Comparison of ENCODE assay signal across 8 cellular contexts in the genomic region with DNA sequence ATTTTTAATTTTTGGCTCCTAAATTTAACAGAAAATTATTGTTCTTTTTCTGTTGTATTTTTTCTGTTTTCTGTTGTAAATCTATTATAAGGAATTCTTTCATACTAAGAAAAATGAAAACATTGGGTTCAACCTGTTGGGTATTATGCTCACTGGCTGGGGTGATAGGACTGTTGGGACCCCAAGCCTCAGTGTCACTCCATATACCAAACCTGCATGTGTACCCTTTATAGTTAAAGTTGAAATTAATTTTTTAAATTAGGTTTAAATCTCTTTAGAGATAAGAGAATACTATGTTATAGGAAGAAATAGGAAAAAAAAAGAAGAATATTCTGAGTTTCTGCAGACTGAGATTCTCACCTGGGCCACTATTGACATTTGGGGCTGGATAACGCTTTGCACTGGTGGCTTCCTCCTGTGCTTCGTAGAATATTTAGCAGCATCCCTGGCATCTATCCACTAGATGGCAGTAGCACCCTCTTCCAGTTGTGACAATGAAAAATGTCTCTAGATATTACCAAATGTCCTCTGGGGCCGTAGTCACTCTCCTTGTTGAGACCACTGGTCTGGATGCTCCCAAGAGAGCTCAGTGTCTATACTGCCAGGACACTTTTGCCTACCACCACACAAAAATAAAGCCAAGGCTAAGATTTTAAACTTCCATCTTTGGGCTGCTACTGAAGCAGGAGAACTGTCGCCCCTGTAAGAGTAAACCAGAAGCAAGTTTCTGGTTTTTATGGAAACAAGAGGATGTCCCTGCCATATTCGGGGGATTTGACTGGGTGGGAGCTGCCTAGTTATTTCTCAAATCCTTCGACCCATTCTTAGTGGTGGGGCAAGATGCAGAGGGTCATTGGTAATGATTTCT. TPM values are rescaled to one million over a fixed set of nuclear protein-coding genes. Genes with fewer than 3 reads are reported as not detected.
A peak's percentile ranks its signal among the peaks of the same experiment; 100 is the strongest.
DNase-seq lines count a peak whose midpoint lies in the region; ATAC-seq and TF ChIP-seq lines count a peak whose summit lies in the region.

No MANE protein-coding gene starts in this region.

- TF ChIP-seq CTCF in coronary artery (IDR thresholded peaks at IDR 0.05): peak; percentile 73

- intact Hi-C loops in activated CD4-positive, alpha-beta T cell treated with anti-CD3 and anti-CD28 coated beads, Interleukin-2, amount 10 ng/mL, durations not matched to agents 24 days and 14 days (cut with micrococcal nuclease): loop anchor here (10.0 kb wide), 1 partner anchor 288 kb away; no protein-coding TSS in a partner anchor

- H3K27me3 Mint-ChIP-seq in activated CD4-positive, alpha-beta T cell treated with anti-CD3 and anti-CD28 coated beads, Interleukin-2, amount 10 ng/mL, durations not matched to agents 24 days and 14 days: no peaks in the 10 kb centered on the region
- no peaks in the 10 kb centered on the region for H3K27me3 Mint-ChIP-seq in stimulated activated naive B cell treated with anti-CD40 and anti-IgM and Interleukin-4, amounts not matched to agents 10 μg/mL and 1 μg/mL and 100 μg/mL, for 72 hours

- H3K4me1 Mint-ChIP-seq in activated CD4-positive, alpha-beta T cell treated with anti-CD3 and anti-CD28 coated beads, Interleukin-2, amount 10 ng/mL, durations not matched to agents 24 days and 14 days: peaks cover 8% of the 10 kb centered on the region
- H3K4me1 Mint-ChIP-seq in stimulated activated naive B cell treated with anti-CD40 and anti-IgM and Interleukin-4, amounts not matched to agents 10 μg/mL and 1 μg/mL and 100 μg/mL, for 72 hours: peaks cover 6 to 12% of the 10 kb centered on the region in 2 donors

- no peak overlapping the region for H3K27ac ChIP-seq in coronary artery

- no peak overlapping the region for H3K27ac Mint-ChIP-seq in activated CD4-positive, alpha-beta T cell treated with anti-CD3 and anti-CD28 coated beads, Interleukin-2, amount 10 ng/mL, durations not matched to agents 24 days and 14 days
- H3K27ac Mint-ChIP-seq in stimulated activated naive B cell treated with anti-CD40 and anti-IgM and Interleukin-4, amounts not matched to agents 10 μg/mL and 1 μg/mL and 100 μg/mL, for 72 hours: no peak overlapping the region

- peak; percentile 75 for ATAC-seq in HG03025 (IDR thresholded peaks at IDR 0.05; ENCODE audit: low FRiP score, unreplicated experiment)
- ATAC-seq in stimulated activated naive B cell treated with anti-CD40 and anti-IgM and Interleukin-4, amounts not matched to agents 10 μg/mL and 1 μg/mL and 100 μg/mL, for 72 hours (replicated peaks): peak; percentile 75 to 87

- H3K4me3 Mint-ChIP-seq in activated CD4-positive, alpha-beta T cell treated with anti-CD3 and anti-CD28 coated beads, Interleukin-2, amount 10 ng/mL, durations not matched to agents 24 days and 14 days: no peak overlapping the region
- no peak overlapping the region for H3K4me3 Mint-ChIP-seq in stimulated activated naive B cell treated with anti-CD40 and anti-IgM and Interleukin-4, amounts not matched to agents 10 μg/mL and 1 μg/mL and 100 μg/mL, for 72 hours

- H3K4me3 ChIP-seq in coronary artery: no peak overlapping the region

- DNase-seq in activated gamma-delta T cell treated with Interleukin-2 at 50 U/mL for 16 hours (peak; percentile 68), activated gamma-delta T cell (lab: John Stamatoyannopoulos, UW) (no peak), NCI-H345 (lab: John Stamatoyannopoulos, UW) (peak; percentile 30), coronary artery (ENCODE audit: low spot score) (no peak), lung microvascular endothelial cell (ENCODE audit: low read depth in 2 of 2) (peak; percentile 62 to 80)
- DNase-seq in activated CD4-positive, alpha-beta T cell treated with anti-CD3 and anti-CD28 coated beads, Interleukin-2, amount 10 ng/mL, durations not matched to agents 24 days and 14 days: peak; percentile 87
- DNase-seq in stimulated activated naive B cell treated with anti-CD40 and anti-IgM and Interleukin-4, amounts not matched to agents 10 μg/mL and 1 μg/mL and 100 μg/mL, for 72 hours: peak; percentile 28

- H3K9me3 Mint-ChIP-seq in activated CD4-positive, alpha-beta T cell treated with anti-CD3 and anti-CD28 coated beads, Interleukin-2, amount 10 ng/mL, durations not matched to agents 24 days and 14 days: no peaks in the 10 kb centered on the region
- H3K9me3 Mint-ChIP-seq in stimulated activated naive B cell treated with anti-CD40 and anti-IgM and Interleukin-4, amounts not matched to agents 10 μg/mL and 1 μg/mL and 100 μg/mL, for 72 hours: no peaks in the 10 kb centered on the region

- peaks cover 12% of the 10 kb centered on the region for H3K36me3 Mint-ChIP-seq in activated CD4-positive, alpha-beta T cell treated with anti-CD3 and anti-CD28 coated beads, Interleukin-2, amount 10 ng/mL, durations not matched to agents 24 days and 14 days (ENCODE audit: low read depth)
- peaks cover 8 to 25% of the 10 kb centered on the region in 2 donors for H3K36me3 Mint-ChIP-seq in stimulated activated naive B cell treated with anti-CD40 and anti-IgM and Interleukin-4, amounts not matched to agents 10 μg/mL and 1 μg/mL and 100 μg/mL, for 72 hours

RNA-seq across cellular contexts. Expression of a gene that starts 22.4 kb away (rescaled TPM):
- total RNA-seq in activated CD4-positive, alpha-beta T cell treated with anti-CD3 and anti-CD28 coated beads, Interleukin-2, amount 10 ng/mL, durations not matched to agents 24 days and 14 days: 0.16 and 0.33 TPM in 2 replicates
- under 0.01 TPM in 1 of 2 replicates, not detected in the other for total RNA-seq in lung microvascular endothelial cell

RNA-seq across cellular contexts. Expression of a gene that starts 51.0 kb away (rescaled TPM):
- total RNA-seq in activated CD4-positive, alpha-beta T cell treated with anti-CD3 and anti-CD28 coated beads, Interleukin-2, amount 10 ng/mL, durations not matched to agents 24 days and 14 days: 4.7 and 5.9 TPM in 2 replicates
- total RNA-seq in lung microvascular endothelial cell: 1.5 and 1.8 TPM in 2 replicates

Comparison
In these comparisons a context has a peak if more than half of its experiments do, and no peak if none do; other contexts are left out.
1. DNase-seq: peak in activated gamma-delta T cell treated with Interleukin-2 at 50 U/mL for 16 hours (single experiment), NCI-H345 (single experiment), activated CD4-positive, alpha-beta T cell treated with anti-CD3 and anti-CD28 coated beads, Interleukin-2, amount 10 ng/mL, durations not matched to agents 24 days and 14 days (single experiment), lung microvascular endothelial cell (2 of 2) and stimulated activated naive B cell treated with anti-CD40 and anti-IgM and Interleukin-4, amounts not matched to agents 10 μg/mL and 1 μg/mL and 100 μg/mL, for 72 hours (single experiment); none in activated gamma-delta T cell (single experiment) and coronary artery (single experiment).